8 cellular contexts compared by ENCODE assay signal in the genomic region with DNA sequence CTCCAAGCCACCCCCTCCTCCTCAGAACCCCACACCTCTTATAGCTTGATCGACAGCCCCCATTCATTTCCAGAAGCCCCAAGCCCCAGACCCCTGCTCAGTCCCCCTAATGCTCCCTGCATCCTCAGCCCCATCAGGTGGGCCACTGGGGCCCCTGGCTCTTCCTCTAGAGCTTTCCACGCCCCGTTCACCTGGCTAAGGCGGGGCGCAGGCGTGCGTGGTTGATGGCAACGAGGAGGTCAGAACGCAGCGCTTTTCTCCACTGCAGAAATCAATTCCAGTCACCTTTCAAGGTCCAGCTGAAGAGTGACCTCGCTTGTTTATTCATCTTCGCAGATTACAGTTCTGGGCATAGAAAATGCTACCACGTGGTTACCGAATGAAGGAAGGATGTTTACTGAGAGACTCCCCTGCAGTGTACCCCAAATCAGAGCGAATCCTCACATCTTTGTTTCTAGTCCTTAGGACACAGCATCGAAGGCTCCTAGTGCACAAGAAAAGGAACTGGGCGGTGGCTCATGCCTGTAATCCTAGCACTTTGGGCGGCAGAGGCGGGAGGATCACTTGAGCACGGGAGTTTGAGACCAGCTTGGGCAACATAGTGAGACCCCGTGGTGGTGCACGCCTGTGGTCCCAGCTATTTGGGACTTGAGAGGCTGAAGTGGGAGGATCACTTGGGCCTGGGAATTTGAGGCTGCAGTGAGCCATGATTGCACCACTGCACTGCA. TPM values are rescaled to one million over a fixed set of nuclear protein-coding genes. Genes with fewer than 3 reads are reported as not detected.
A peak's percentile ranks its signal among the peaks of the same experiment; 100 is the strongest.
DNase-seq lines count a peak whose midpoint lies in the region; ATAC-seq and TF ChIP-seq lines count a peak whose summit lies in the region.

No MANE protein-coding gene starts in this region.

- DNase-seq in COLO668 (lab: John Stamatoyannopoulos, UW; ENCODE audit: unreplicated experiment) (peak; percentile 11), NCI-H2196 (lab: John Stamatoyannopoulos, UW; ENCODE audit: unreplicated experiment) (peak; percentile 54), colonic mucosa (no peak), osteoblast (ENCODE audit: insufficient read length, low spot score, missing footprints) (peak; percentile 48), Ammon's horn (ENCODE audit: low spot score) (no peak)
- no peak for DNase-seq in effector CD8-positive, alpha-beta T cell (lab: John Stamatoyannopoulos, UW)

- no peaks in the 10 kb centered on the region for H3K27me3 ChIP-seq in colonic mucosa
- no peaks in the 10 kb centered on the region for H3K27me3 ChIP-seq in osteoblast (ENCODE audit: insufficient read depth, low read length)

- H3K79me2 ChIP-seq in osteoblast (ENCODE audit: insufficient read depth, low read length), result no peaks in the 10 kb centered on the region

- no peak overlapping the region for H3K27ac ChIP-seq in colonic mucosa
- no peak overlapping the region for H3K27ac ChIP-seq in osteoblast (ENCODE audit: low read depth, low read length)

- no peaks in the 10 kb centered on the region for H4K20me1 ChIP-seq in osteoblast (ENCODE audit: insufficient read depth, low read length)

- ATAC-seq in GM21526 (IDR thresholded peaks at IDR 0.05; ENCODE audit: low FRiP score, unreplicated experiment), result no peak
- ATAC-seq in HG02571 (IDR thresholded peaks at IDR 0.05; ENCODE audit: unreplicated experiment), result no peak

- H3K4me3 ChIP-seq in colonic mucosa, result peak overlapping the region; percentile 50
- H3K4me3 ChIP-seq in osteoblast (ENCODE audit: insufficient read depth, low read length), result peak overlapping the region; percentile 71

- TF ChIP-seq CTCF in colonic mucosa (IDR thresholded peaks at IDR 0.05) (no peak), osteoblast (IDR thresholded peaks at IDR 0.05; ENCODE audit: extremely low read depth, low read depth, low read length) (no peak)

- peak overlapping the region in 1 of 2 donors; percentile 14 for H3K9ac ChIP-seq in colonic mucosa (ENCODE audit: low read depth in 2 of 2, low read length in 2 of 2)

- H3K4me1 ChIP-seq in colonic mucosa, result peaks cover 3% of the 10 kb centered on the region
- H3K4me1 ChIP-seq in osteoblast (ENCODE audit: insufficient read depth, low read length), result peaks cover 8% of the 10 kb centered on the region

- H3K36me3 ChIP-seq in colonic mucosa (no peaks in the 10 kb centered on the region), osteoblast (ENCODE audit: insufficient read depth, low read length) (no peaks in the 10 kb centered on the region)

- H3K9me3 ChIP-seq in colonic mucosa (no peaks in the 10 kb centered on the region), osteoblast (ENCODE audit: low read depth, low read length) (no peaks in the 10 kb centered on the region)

- peak overlapping the region; percentile 81 for H3K4me2 ChIP-seq in osteoblast (ENCODE audit: insufficient read depth, low read length)

- intact Hi-C loops in colonic mucosa (cut with DNase I), result no loop called here

- H2AFZ ChIP-seq in osteoblast (ENCODE audit: low read length), result peak overlapping the region; percentile 29

RNA-seq across cellular contexts. Expression of a gene that starts 0.8 kb away (rescaled TPM):
- total RNA-seq in colonic mucosa (1 to 10 TPM; 2.3 to 4.9 TPM), osteoblast (0.36 and 0.88 TPM in 2 replicates)

RNA-seq across cellular contexts. Expression of a gene that starts 8.7 kb away (rescaled TPM):
- total RNA-seq in colonic mucosa, result 10 to 100 TPM; 16.6 to 22.6 TPM
- total RNA-seq in osteoblast, result 0.72 and 0.88 TPM in 2 replicates

RNA-seq across cellular contexts. Expression of a gene that starts 24.2 kb away (rescaled TPM):
- total RNA-seq in colonic mucosa, result 10 to 100 TPM; 31.4 to 32.2 TPM
- 4.7 and 6.5 TPM in 2 replicates for total RNA-seq in osteoblast

RNA-seq across cellular contexts. Expression of a gene that starts 44.2 kb away (rescaled TPM):
- total RNA-seq in colonic mucosa, result 10 to 100 TPM; 46.0 to 77.4 TPM
- 43.3 and 65.9 TPM in 2 replicates for total RNA-seq in osteoblast

RNA-seq across cellular contexts. Expression of a gene that starts 49.4 kb away (rescaled TPM):
- total RNA-seq in colonic mucosa, result 10 to 100 TPM; 13.9 to 15.9 TPM
- 7.2 and 9.4 TPM in 2 replicates for total RNA-seq in osteoblast

Comparison
In these comparisons a context has a peak if more than half of its experiments do, and no peak if none do; other contexts are left out.
1. DNase-seq: peak in COLO668 (single experiment), NCI-H2196 (single experiment) and osteoblast (single experiment); none in colonic mucosa (single experiment), effector CD8-positive, alpha-beta T cell (single experiment) and Ammon's horn (single experiment).